22 cellular contexts compared by ENCODE assay signal in genomic region chr2:24947758-24948157, GRCh38.
"Had no signal": no experiment of that assay in that cellular context is flagged by ENCODE, and none has a peak within 500 bp of the region (broad histone marks: within the 10 kb centered on the region; RNA-seq: fewer than 3 reads in every experiment).

No MANE protein-coding gene starts in this region.

- H3K4me3 Mint-ChIP-seq: endodermal cell; naive thymus-derived CD4-positive, alpha-beta T cell had no signal

- H3K36me3 ChIP-seq: colonic mucosa, uterus had no signal

- H3K27me3 Mint-ChIP-seq: naive thymus-derived CD4-positive, alpha-beta T cell; progenitor cell of endocrine pancreas had no signal

- ATAC-seq: foreskin keratinocyte; left colon; naive thymus-derived CD4-positive, alpha-beta T cell; stimulated activated naive CD8-positive, alpha-beta T cell treated with anti-CD3 and anti-CD28 coated beads, Interleukin-15, Interleukin-2, amounts not matched to agents 100 U/mL and 50 U/mL, for 24 hours had no signal

- H3K9me3 Mint-ChIP-seq: endodermal cell; naive thymus-derived CD4-positive, alpha-beta T cell had no signal

- H3K27ac ChIP-seq: colonic mucosa, foreskin keratinocyte, neutrophil, suprapubic skin, upper lobe of left lung, uterus had no signal

- H3K27ac Mint-ChIP-seq: endodermal cell, progenitor cell of endocrine pancreas had no signal

- H3K4me1 Mint-ChIP-seq: endodermal cell had no signal

- H3K4me1 ChIP-seq: colonic mucosa, suprapubic skin, upper lobe of left lung, uterus had no signal

- FAIRE-seq: endothelial cell of umbilical vein had no signal

- H3K4me3 ChIP-seq: colonic mucosa, smooth muscle cell, suprapubic skin, thyroid gland, upper lobe of left lung, uterus had no signal

- H3K9me3 ChIP-seq: colonic mucosa, neutrophil, suprapubic skin, thyroid gland, upper lobe of left lung, uterus had no signal

- H3K27me3 ChIP-seq: colonic mucosa, foreskin keratinocyte, neutrophil, suprapubic skin, thyroid gland, upper lobe of left lung, uterus had no signal

- DNase-seq: colonic mucosa; dermis blood vessel endothelial cell; effector CD4-positive, alpha-beta T cell; endodermal cell; erythroblast; foreskin keratinocyte; head of caudate nucleus; hippocampal formation; left colon; mesendoderm; naive thymus-derived CD4-positive, alpha-beta T cell; right cardiac atrium; stimulated activated CD4-positive, alpha-beta T cell treated with anti-CD3 and anti-CD28 coated beads, Interleukin-2, amount 100 ng/mL, for 48 hours; stimulated activated naive CD8-positive, alpha-beta T cell treated with anti-CD3 and anti-CD28 coated beads, Interleukin-15, Interleukin-2, amounts not matched to agents 100 U/mL and 50 U/mL, for 24 hours; upper lobe of left lung; uterus had no signal

- H3K4me2 ChIP-seq: smooth muscle cell had no signal
